32 cellular contexts compared by ENCODE assay signal in genomic region chr19:16309653-16310052, GRCh38.
"Had no signal": no experiment of that assay in that cellular context is flagged by ENCODE, and none has a peak within 500 bp of the region (broad histone marks: within the 10 kb centered on the region; RNA-seq: fewer than 3 reads in every experiment).

No MANE protein-coding gene starts in this region.

- H3K4me2 ChIP-seq: PC-9 had no signal

- H3K9me3 ChIP-seq: ascending aorta had no signal

- H3K36me3 Mint-ChIP-seq: activated naive CD8-positive, alpha-beta T cell treated with anti-CD3 and anti-CD28 coated beads, Interleukin-2, amount 10 ng/mL, durations not matched to agents 7 days and 5 days; WTC11 had no signal

- H3K27ac ChIP-seq: ascending aorta, cardiac muscle cell, PC-9 had no signal

- H3K27me3 Mint-ChIP-seq: activated CD4-positive, alpha-beta T cell treated with anti-CD3 and anti-CD28 coated beads for 36 hours; activated naive CD4-positive, alpha-beta T cell treated with anti-CD3 and anti-CD28 coated beads, Interleukin-2, amount 50 U/mL, for 24 hours; activated T-cell treated with anti-CD3 and anti-CD28 coated beads, Interleukin-2, amount 50 U/mL, for 24 hours; central memory CD8-positive, alpha-beta T cell had no signal

- H3K27me3 ChIP-seq: ascending aorta, cardiac muscle cell had no signal

- H3K4me1 Mint-ChIP-seq: activated CD4-positive, alpha-beta T cell treated with anti-CD3 and anti-CD28 coated beads for 36 hours; activated naive CD4-positive, alpha-beta T cell treated with anti-CD3 and anti-CD28 coated beads, Interleukin-2, amount 50 U/mL, for 24 hours; central memory CD8-positive, alpha-beta T cell had no signal

- H3K9me3 Mint-ChIP-seq: activated CD4-positive, alpha-beta T cell treated with anti-CD3 and anti-CD28 coated beads, Interleukin-2, amount 10 ng/mL, durations not matched to agents 7 days and 5 days; activated naive CD4-positive, alpha-beta T cell treated with anti-CD3 and anti-CD28 coated beads, Interleukin-2, amount 50 U/mL, for 24 hours; activated naive CD8-positive, alpha-beta T cell treated with anti-CD3 and anti-CD28 coated beads, Interleukin-2, amount 10 ng/mL, durations not matched to agents 7 days and 5 days; activated T-cell treated with anti-CD3 and anti-CD28 coated beads, Interleukin-2, amount 50 U/mL, for 24 hours; activated T-helper 2 cell treated with anti-CD3 and anti-CD28 coated beads, Interferon-gamma antibody, Interleukin-2, Interleukin-4, amounts not matched to agents 10 μg/mL and 5 μg/mL and 100 μg/mL, durations not matched to agents 14 hours and 24 hours and 36 hours; central memory CD8-positive, alpha-beta T cell; T-helper 2 cell treated with Interferon-gamma antibody and Interleukin-4, amounts not matched to agents 5 μg/mL and 100 μg/mL, for 36 hours; WTC11 had no signal

- H3K36me3 ChIP-seq: ascending aorta, cardiac muscle cell had no signal

- FAIRE-seq: RCC 7860, TTC549 had no signal

- H3K27ac Mint-ChIP-seq: activated CD4-positive, alpha-beta T cell treated with anti-CD3 and anti-CD28 coated beads for 36 hours; activated CD4-positive, alpha-beta T cell treated with anti-CD3 and anti-CD28 coated beads, Interleukin-2, amount 10 ng/mL, durations not matched to agents 7 days and 5 days; activated CD8-positive, alpha-beta T cell treated with anti-CD3 and anti-CD28 coated beads, Interleukin-2, amount 10 ng/mL, durations not matched to agents 7 days and 5 days; activated naive CD4-positive, alpha-beta T cell treated with anti-CD3 and anti-CD28 coated beads, Interleukin-2, amount 50 U/mL, for 24 hours; activated naive CD8-positive, alpha-beta T cell treated with anti-CD3 and anti-CD28 coated beads, Interleukin-2, amount 10 ng/mL, durations not matched to agents 7 days and 5 days; activated T-cell treated with anti-CD3 and anti-CD28 coated beads, Interleukin-2, amount 50 U/mL, for 24 hours; activated T-helper 2 cell treated with anti-CD3 and anti-CD28 coated beads, Interferon-gamma antibody, Interleukin-2, Interleukin-4, amounts not matched to agents 10 μg/mL and 5 μg/mL and 100 μg/mL, durations not matched to agents 14 hours and 24 hours and 36 hours; T-helper 2 cell treated with Interferon-gamma antibody and Interleukin-4, amounts not matched to agents 5 μg/mL and 100 μg/mL, for 36 hours; WTC11 had no signal

- H2AFZ ChIP-seq: PC-9 had no signal

- ATAC-seq: activated CD4-positive, alpha-beta T cell treated with anti-CD3 and anti-CD28 coated beads for 36 hours; activated CD4-positive, CD25-positive, alpha-beta regulatory T cell treated with anti-CD3 and anti-CD28 coated beads, Interleukin-2, amount 50 U/mL, for 24 hours; activated CD8-positive, alpha-beta T cell treated with anti-CD3 and anti-CD28 coated beads, Interleukin-2, amount 10 ng/mL, durations not matched to agents 7 days and 5 days; WTC11 had no signal

- H3K4me3 ChIP-seq: ascending aorta, cardiac muscle cell, PC-9 had no signal

- DNase-seq: activated CD4-positive, alpha-beta T cell treated with anti-CD3 and anti-CD28 coated beads for 36 hours; activated CD4-positive, alpha-beta T cell treated with anti-CD3 and anti-CD28 coated beads, Interleukin-2, amount 10 ng/mL, durations not matched to agents 7 days and 5 days; activated CD4-positive, alpha-beta T cell treated with anti-CD3 and anti-CD28 coated beads, Interleukin-2, amount 50 U/mL, for 48 hours; activated CD8-positive, alpha-beta T cell treated with anti-CD3 and anti-CD28 coated beads, Interleukin-2, amount 10 ng/mL, durations not matched to agents 7 days and 5 days; activated gamma-delta T cell; activated naive CD4-positive, alpha-beta T cell treated with Interleukin-2 at 50 U/mL for 16 hours; activated naive CD8-positive, alpha-beta T cell treated with anti-CD3 and anti-CD28 coated beads, Interleukin-2, amount 10 ng/mL, durations not matched to agents 7 days and 5 days; activated T-cell treated with anti-CD3 and anti-CD28 coated beads, Interleukin-2, amount 50 U/mL, for 24 hours; amygdala; KG1; MM.1S; MV-4-11; NCI-H1092; NCI-H1436 treated with DMSO at 0.1 percent for 48 hours; NCI-H1694 treated with DMSO at 0.1 percent for 48 hours; NCI-H2029; NCI-H510A; NCI-H526; NCI-H748 treated with DMSO at 0.1 percent for 48 hours; NK-92 treated with Interleukin-12 subunit alpha and Interleukin-12 subunit beta, amount 100 ng/mL, for 24 hours; PC-9; Right ventricle myocardium superior had no signal

- H3K4me3 Mint-ChIP-seq: activated CD4-positive, alpha-beta T cell treated with anti-CD3 and anti-CD28 coated beads for 36 hours; activated CD4-positive, alpha-beta T cell treated with anti-CD3 and anti-CD28 coated beads, Interleukin-2, amount 10 ng/mL, durations not matched to agents 7 days and 5 days; activated CD8-positive, alpha-beta T cell treated with anti-CD3 and anti-CD28 coated beads, Interleukin-2, amount 10 ng/mL, durations not matched to agents 7 days and 5 days; activated naive CD4-positive, alpha-beta T cell treated with anti-CD3 and anti-CD28 coated beads, Interleukin-2, amount 50 U/mL, for 24 hours; activated naive CD8-positive, alpha-beta T cell treated with anti-CD3 and anti-CD28 coated beads, Interleukin-2, amount 10 ng/mL, durations not matched to agents 7 days and 5 days; activated T-cell treated with anti-CD3 and anti-CD28 coated beads, Interleukin-2, amount 50 U/mL, for 24 hours; central memory CD8-positive, alpha-beta T cell; T-helper 2 cell treated with Interferon-gamma antibody and Interleukin-4, amounts not matched to agents 5 μg/mL and 100 μg/mL, for 36 hours; WTC11 had no signal
